Comparison of ENCODE assay signal across 27 cellular contexts in genomic region chr9:113645972-113646241, GRCh38.
"Had no signal": no experiment of that assay in that cellular context is flagged by ENCODE, and none has a peak within 500 bp of the region (broad histone marks: within the 10 kb centered on the region; RNA-seq: fewer than 3 reads in every experiment).

No MANE protein-coding gene starts in this region.

- H3K9me3 ChIP-seq: ascending aorta, esophagus muscularis mucosa, left ventricle myocardium inferior, pancreas, right atrium auricular region, testis, transverse colon had no signal

- H3K4me3 ChIP-seq: ascending aorta, esophagus muscularis mucosa, left ventricle myocardium inferior, pancreas, right atrium auricular region, testis, transverse colon had no signal

- FAIRE-seq: islet of Langerhans, pancreas, TTC549, urothelium cell line had no signal

- DNase-seq: activated CD4-positive, alpha-beta memory T cell treated with anti-CD3 and anti-CD28 coated beads for 36 hours; activated CD4-positive, alpha-beta T cell treated with anti-CD3 and anti-CD28 coated beads for 48 hours; activated CD8-positive, alpha-beta memory T cell treated with anti-CD3 and anti-CD28 coated beads, Interleukin-2, amount 50 U/mL, for 4 hours; activated gamma-delta T cell; activated naive CD4-positive, alpha-beta T cell treated with anti-CD3 and anti-CD28 coated beads, Interleukin-2, amount 10 ng/mL, durations not matched to agents 7 days and 5 days; activated naive CD8-positive, alpha-beta T cell treated with anti-CD3 and anti-CD28 coated beads, Interleukin-2, amount 10 ng/mL, durations not matched to agents 7 days and 5 days; activated T-cell treated with anti-CD3 and anti-CD28 coated beads, Interleukin-2, amount 50 U/mL, for 1 hour; foreskin melanocyte; left ventricle myocardium inferior; naive B cell; nephron progenitor cell; nucleus accumbens; stimulated activated CD4-positive, alpha-beta T cell treated with anti-CD3 and anti-CD28 coated beads, Interleukin-2, amount 100 ng/mL, for 48 hours; stimulated activated naive CD4-positive, alpha-beta T cell treated with Interleukin-2 at 50 U/mL for 16 hours; SW 1271; T-helper 9 cell; testis; transverse colon had no signal

- ATAC-seq: activated CD4-positive, CD25-positive, alpha-beta regulatory T cell treated with anti-CD3 and anti-CD28 coated beads, Interleukin-2, amount 50 U/mL, for 24 hours; pancreas had no signal

- H3K36me3 ChIP-seq: ascending aorta, esophagus muscularis mucosa, left ventricle myocardium inferior, pancreas, right atrium auricular region, transverse colon, WERI-Rb-1 had no signal

- H3K27ac ChIP-seq: ascending aorta, esophagus muscularis mucosa, left ventricle myocardium inferior, pancreas, right atrium auricular region, testis, transverse colon had no signal

- H3K4me1 ChIP-seq: pancreas had no signal

- H3K27me3 ChIP-seq: ascending aorta, esophagus muscularis mucosa, pancreas, right atrium auricular region, testis, transverse colon had no signal
